In genomic region chr17:58402679-58403078, GRCh38 we compare ENCODE assay signal across 15 cellular contexts. TPM values are rescaled to one million over a fixed set of nuclear protein-coding genes. Genes with fewer than 3 reads are reported as not detected.
A peak's percentile ranks its signal among the peaks of the same experiment; 100 is the strongest.
DNase-seq lines count a peak whose midpoint lies in the region; ATAC-seq, FAIRE-seq and TF ChIP-seq lines count a peak whose summit lies in the region.
"Had no signal": no experiment of that assay in that cellular context is flagged by ENCODE, and none has a peak within 500 bp of the region (broad histone marks: within the 10 kb centered on the region; RNA-seq: fewer than 3 reads in every experiment).

No MANE protein-coding gene starts in this region.

- FAIRE-seq in HepG2 (lab: Jason Lieb, UNC): no peak
- FAIRE-seq: A204.1, GM18507 had no signal

- ATAC-seq in HepG2: no peak
- no peak for ATAC-seq in right lobe of liver
- no peak for ATAC-seq in GM18909 (IDR thresholded peaks at IDR 0.05; ENCODE audit: poor library complexity, unreplicated experiment)
- ATAC-seq: lower lobe of right lung had no signal

- no peak for TF ChIP-seq RAD21 in HepG2 (CRISPR knock-in tag; IDR thresholded peaks at IDR 0.05)

- TF ChIP-seq EP300 in HepG2 (IDR thresholded peaks at IDR 0.05; ENCODE audit: low read depth in 2 of 2, low read length in 2 of 2) (no peak), HepG2 (CRISPR knock-in tag; IDR thresholded peaks at IDR 0.05; ENCODE audit: borderline replicate concordance) (no peak)

- H3K4me2 ChIP-seq in HepG2 (ENCODE audit: low read depth, low read length): no peak overlapping the region

- peaks cover 10% of the 10 kb centered on the region; the same call in 1 of the 2 replicates for H4K20me1 ChIP-seq in HepG2 (ENCODE audit: insufficient read depth, low read length)

- H2AFZ ChIP-seq in HepG2 (ENCODE audit: low read length): no peak overlapping the region

- no peaks in the 10 kb centered on the region for H3K9me3 ChIP-seq in HepG2 (ENCODE audit: low read length)
- no peaks in the 10 kb centered on the region for H3K9me3 ChIP-seq in right lobe of liver
- H3K9me3 ChIP-seq: lower lobe of right lung, SJSA1 had no signal

- peaks cover 98% of the 10 kb centered on the region for H3K79me2 ChIP-seq in HepG2 (ENCODE audit: insufficient read depth, low read length)

- DNase-seq in HepG2 (ENCODE audit: low spot score) (no peak), right lobe of liver (no peak), astrocyte of the hippocampus (ENCODE audit: low read depth, low spot score) (peak; percentile 66), iPS-NIHi11 (ENCODE audit: low spot score) (peak; percentile 60), hippocampal formation (lab: John Stamatoyannopoulos, UW) (no peak), NCI-H1436 (lab: John Stamatoyannopoulos, UW) (no peak)
- DNase-seq in activated CD8-positive, alpha-beta memory T cell treated with anti-CD3 and anti-CD28 coated beads for 24 hours: no peak
- DNase-seq: activated B cell treated with CpG ODN at 0.5 μM for 24 hours, lower lobe of right lung, NCI-H1417, NCI-H748 treated with DMSO at 0.1 percent for 48 hours had no signal

- intact Hi-C loops in HepG2 (cut with micrococcal nuclease; ENCODE audit: unreplicated experiment) (no loop called here), right lobe of liver (cut with DNase I) (no loop called here)

- in situ Hi-C loops in HepG2 (cut with HindIII; ENCODE audit: extremely low pct_ligation_motif_present, low pct_unique_long_range_greater_than_20kb): no loop called here

- H3K36me3 ChIP-seq in HepG2 (replicated peaks in 1 of 2; ENCODE audit: control insufficient read depth in 1 of 2, insufficient read depth in 2 of 2, low read length in 2 of 2): peaks cover 12 to 45% of the 10 kb centered on the region in 2 experiments
- no peaks in the 10 kb centered on the region for H3K36me3 ChIP-seq in right lobe of liver
- H3K36me3 ChIP-seq: lower lobe of right lung, SJSA1 had no signal

- CTCF ChIA-PET in HepG2 (lab: Yijun Ruan, JAX; ENCODE audit: low intra/inter-chr PET ratio, low total read pairs): no interaction called here

- H3K4me1 ChIP-seq in HepG2 (ENCODE audit: insufficient read depth, low read length) (peaks cover 100% of the 10 kb centered on the region), right lobe of liver (peaks cover 0 to 8% (median 0%) of the 10 kb centered on the region in 4 donors)
- H3K4me1 ChIP-seq: lower lobe of right lung had no signal

- H3K4me3 ChIP-seq in HepG2 (replicated peaks in 1 of 3; ENCODE audit: insufficient read depth in 1 of 3, low read depth in 2 of 3, low read length in 3 of 3) (no peak overlapping the region), right lobe of liver (no peak overlapping the region)
- H3K4me3 ChIP-seq: lower lobe of right lung, SJSA1 had no signal

- no TSS peak for BruUV-seq in HepG2 (replicated peaks; lab: Mats Ljungman, UMichigan)

- POLR2A ChIA-PET in HepG2 (lab: Yijun Ruan, JAX): interaction anchor here (3.9 kb wide), 1 partner anchor 13 kb away, joined by 31 read pairs; the partner anchor contains the start of gene RNF43

- H3K27me3 ChIP-seq in HepG2 (ENCODE audit: control insufficient read depth in 1 of 2, insufficient read depth in 2 of 2, low read length in 2 of 2): no peaks in the 10 kb centered on the region
- no peaks in the 10 kb centered on the region for H3K27me3 ChIP-seq in right lobe of liver

- H3K27ac ChIP-seq in HepG2 (ENCODE audit: extremely low read length, insufficient read depth, low read length) (no peak overlapping the region), right lobe of liver (no peak overlapping the region)
- H3K27ac ChIP-seq: lower lobe of right lung, SJSA1 had no signal

- 97% methylated on average over 1 of the region's 1 CpG for WGBS in HepG2 (ENCODE audit: low lambda C conversion rate)
- no CpG with 5 or more reads among the region's 1 CpG for WGBS in right lobe of liver (ENCODE audit: insufficient coverage, low coverage, low lambda C conversion rate, missing lambda C conversion rate)

- TF ChIP-seq CTCF in HepG2 (CRISPR knock-in tag; IDR thresholded peaks at IDR 0.05): no peak
- no peak for TF ChIP-seq CTCF in right lobe of liver (IDR thresholded peaks at IDR 0.05)

- TF ChIP-seq POLR2A in HepG2 (IDR thresholded peaks at IDR 0.05; ENCODE audit: insufficient read depth in 1 of 2, low read depth in 2 of 2, low read length in 2 of 2) (no peak), right lobe of liver (IDR thresholded peaks at IDR 0.05) (no peak)

- no peak overlapping the region for H3K9ac ChIP-seq in HepG2 (ENCODE audit: insufficient read depth, low read depth, low read length)

TF ChIP-seq in HepG2, 621 proteins besides CTCF, POLR2A, EP300 and RAD21:
- TF ChIP-seq BRCA1 (CRISPR knock-in tag; IDR thresholded peaks at IDR 0.05): no peak
- TF ChIP-seq MLX (CRISPR knock-in tag; IDR thresholded peaks at IDR 0.05): no peak
- TF ChIP-seq ZNF430 (CRISPR knock-in tag; IDR thresholded peaks at IDR 0.05): no peak
- peak; percentile 53 for TF ChIP-seq TEAD3 (CRISPR knock-in tag; optimal IDR thresholded peaks at IDR 0.05; ENCODE audit: borderline replicate concordance)
- TF ChIP-seq CREB1 (IDR thresholded peaks at IDR 0.05): 0 out of 2 replicates have a peak, but pooled peaks have one; percentile 3
- TF ChIP-seq CREB1 (CRISPR knock-in tag; IDR thresholded peaks at IDR 0.05): no peak
- TF ChIP-seq ATF7 (IDR thresholded peaks at IDR 0.05): peak; percentile 88
- no peak for TF ChIP-seq ATF7 (CRISPR knock-in tag; IDR thresholded peaks at IDR 0.05)
- no peak for TF ChIP-seq CEBPB (IDR thresholded peaks at IDR 0.05; ENCODE audit: borderline replicate concordance, low read depth, low read length)
- TF ChIP-seq RBM22 (optimal IDR thresholded peaks at IDR 0.05; ENCODE audit: low read length): peak; percentile 80
TF ChIP-seq in HepG2: peak in this region for 4.

RNA-seq across cellular contexts. Expression of gene RNF43, which starts 14.7 kb away (rescaled TPM):
- total RNA-seq in HepG2 (2016; rRNA removed; fragmentation: Illumina TruSeq; extraction: Trizol) (51.4 and 53.4 TPM in 2 replicates), right lobe of liver (10 to 100 TPM in 2 of 6 experiments, 1 to 10 TPM in 4; 1.7 to 11.5 (median 6.0) TPM)
- total RNA-seq in HepG2 (2016; cell fraction: cytosol; rRNA removed; fragmentation: Illumina TruSeq; extraction: Trizol; ENCODE audit: low read depth): 10.8 and 11.5 TPM in 2 replicates
- 41.4 and 52.0 TPM in 2 replicates for total RNA-seq in HepG2 (2016; cell fraction: insoluble cytoplasmic fraction; rRNA removed; fragmentation: Illumina TruSeq; extraction: Trizol)
- total RNA-seq in HepG2 (2016; cell fraction: membrane; rRNA removed; fragmentation: Illumina TruSeq; extraction: Trizol): 25.5 and 28.6 TPM in 2 replicates
- 113 and 134 TPM in 2 replicates for total RNA-seq in HepG2 (2016; cell fraction: nucleus; rRNA removed; fragmentation: Illumina TruSeq; extraction: Trizol)
- polyA plus RNA-seq in HepG2 (2011; rRNA removed): 29.3 and 31.0 TPM in 2 replicates
- polyA plus RNA-seq in HepG2 (2011; cell fraction: cytosol; rRNA removed): 18.3 and 25.7 TPM in 2 replicates
- 81.6 and 101 TPM in 2 replicates for polyA plus RNA-seq in HepG2 (2011; cell fraction: nucleus; rRNA removed)
- polyA plus RNA-seq in HepG2 (2012): 35.6 and 44.8 TPM in 2 replicates
- 2.5 and 3.4 TPM in 2 replicates for polyA plus RNA-seq in HepG2 (2016; cell fraction: cytosol; fragmentation: Illumina TruSeq; extraction: Trizol; ENCODE audit: low read depth)
- polyA plus RNA-seq in HepG2 (2016; cell fraction: insoluble cytoplasmic fraction; fragmentation: Illumina TruSeq; extraction: Trizol; ENCODE audit: low read depth): 29.8 and 38.5 TPM in 2 replicates
- 10.3 and 11.3 TPM in 2 replicates for polyA plus RNA-seq in HepG2 (2016; cell fraction: membrane; fragmentation: Illumina TruSeq; extraction: Trizol; ENCODE audit: low read depth)
- polyA plus RNA-seq in HepG2 (2016; cell fraction: nucleus; fragmentation: Illumina TruSeq; extraction: Trizol; ENCODE audit: insufficient read depth, low read depth): 110 and 118 TPM in 2 replicates
- 0.12 and 47.2 TPM in 2 replicates for polyA minus RNA-seq in HepG2 (2011; rRNA and poly(A)+ RNA removed; ENCODE audit: low replicate concordance)
- polyA minus RNA-seq in HepG2 (2011; cell fraction: cytosol; rRNA and poly(A)+ RNA removed): 17.4 and 23.6 TPM in 2 replicates
- 134 and 180 TPM in 2 replicates for polyA minus RNA-seq in HepG2 (2011; cell fraction: nucleus; rRNA and poly(A)+ RNA removed)

RNA-seq across cellular contexts. Expression of gene SUPT4H1, which starts 50.7 kb away (rescaled TPM):
- 155 and 252 TPM in 2 replicates for total RNA-seq in HepG2 (2016; rRNA removed; fragmentation: Illumina TruSeq; extraction: Trizol)
- total RNA-seq in HepG2 (2016; cell fraction: cytosol; rRNA removed; fragmentation: Illumina TruSeq; extraction: Trizol; ENCODE audit: low read depth): 72.2 and 76.4 TPM in 2 replicates
- total RNA-seq in HepG2 (2016; cell fraction: insoluble cytoplasmic fraction; rRNA removed; fragmentation: Illumina TruSeq; extraction: Trizol): 169 and 290 TPM in 2 replicates
- total RNA-seq in HepG2 (2016; cell fraction: membrane; rRNA removed; fragmentation: Illumina TruSeq; extraction: Trizol): 130 and 134 TPM in 2 replicates
- 74.4 and 75.7 TPM in 2 replicates for total RNA-seq in HepG2 (2016; cell fraction: nucleus; rRNA removed; fragmentation: Illumina TruSeq; extraction: Trizol)
- 231 and 244 TPM in 2 replicates for polyA plus RNA-seq in HepG2 (2011; rRNA removed)
- 148 and 229 TPM in 2 replicates for polyA plus RNA-seq in HepG2 (2011; cell fraction: cytosol; rRNA removed)
- polyA plus RNA-seq in HepG2 (2011; cell fraction: nucleus; rRNA removed): 65.5 and 71.0 TPM in 2 replicates
- 227 and 249 TPM in 2 replicates for polyA plus RNA-seq in HepG2 (2012)
- 105 and 107 TPM in 2 replicates for polyA plus RNA-seq in HepG2 (2016; cell fraction: cytosol; fragmentation: Illumina TruSeq; extraction: Trizol; ENCODE audit: low read depth)
- polyA plus RNA-seq in HepG2 (2016; cell fraction: insoluble cytoplasmic fraction; fragmentation: Illumina TruSeq; extraction: Trizol; ENCODE audit: low read depth): 309 and 341 TPM in 2 replicates
- polyA plus RNA-seq in HepG2 (2016; cell fraction: membrane; fragmentation: Illumina TruSeq; extraction: Trizol; ENCODE audit: low read depth): 144 and 156 TPM in 2 replicates
- polyA plus RNA-seq in HepG2 (2016; cell fraction: nucleus; fragmentation: Illumina TruSeq; extraction: Trizol; ENCODE audit: insufficient read depth, low read depth): 164 and 191 TPM in 2 replicates
- polyA minus RNA-seq in HepG2 (2011; rRNA and poly(A)+ RNA removed; ENCODE audit: low replicate concordance): 68.7 and 109 TPM in 2 replicates
- polyA minus RNA-seq in HepG2 (2011; cell fraction: cytosol; rRNA and poly(A)+ RNA removed): 45.1 and 56.8 TPM in 2 replicates
- 51.9 and 61.5 TPM in 2 replicates for polyA minus RNA-seq in HepG2 (2011; cell fraction: nucleus; rRNA and poly(A)+ RNA removed)
- 10 to 100 TPM; 24.8 to 50.9 (median 37.0) TPM for total RNA-seq in right lobe of liver

Comparison
In these comparisons a context has a peak if more than half of its experiments do, and no peak if none do; other contexts are left out.
1. DNase-seq: peak in astrocyte of the hippocampus (single experiment) and iPS-NIHi11 (single experiment); none in HepG2 (single experiment), right lobe of liver (0 of 3), hippocampal formation (0 of 2), NCI-H1436 (single experiment) and activated CD8-positive, alpha-beta memory T cell treated with anti-CD3 and anti-CD28 coated beads for 24 hours (single experiment).